Comparison of ENCODE assay signal across 9 cellular contexts in the genomic region with DNA sequence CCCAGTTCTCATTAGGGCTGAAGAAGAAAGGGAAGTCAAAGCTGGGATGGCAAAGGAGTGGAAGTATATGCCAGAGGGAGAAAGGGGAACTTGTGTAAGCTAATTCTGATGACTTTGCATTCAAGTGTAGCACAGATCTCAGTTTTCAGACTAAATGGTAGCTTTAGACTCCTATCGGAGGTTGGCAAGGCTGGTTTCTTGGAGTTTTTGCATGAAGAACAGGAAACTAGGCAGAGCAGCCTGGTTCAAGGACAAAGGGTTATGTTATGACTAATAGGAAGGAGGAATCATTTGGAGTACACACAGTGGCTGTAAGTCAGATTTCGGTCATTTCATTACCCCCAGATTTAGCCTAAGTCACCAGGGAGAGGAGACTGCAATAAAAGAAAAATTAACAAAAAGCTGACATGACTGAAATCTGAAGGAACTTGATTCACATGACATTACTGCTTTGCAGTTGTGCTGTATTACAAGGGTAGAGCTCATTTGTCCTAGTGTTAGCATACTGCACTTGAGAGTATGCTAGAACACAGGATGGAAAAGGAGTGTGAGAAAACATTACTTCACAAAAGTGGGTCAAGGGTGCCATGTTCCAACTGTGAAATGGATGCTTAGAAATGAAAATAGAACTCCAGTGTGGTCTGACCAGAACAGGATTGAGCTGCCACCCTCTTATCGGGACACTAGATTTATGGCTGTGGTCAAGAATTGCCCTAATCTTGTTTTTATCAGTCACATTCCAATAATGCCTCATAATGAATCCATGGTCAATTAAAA. TPM values are rescaled to one million over a fixed set of nuclear protein-coding genes. Genes with fewer than 3 reads are reported as not detected.
A peak's percentile ranks its signal among the peaks of the same experiment; 100 is the strongest.
DNase-seq lines count a peak whose midpoint lies in the region; ATAC-seq, FAIRE-seq and TF ChIP-seq lines count a peak whose summit lies in the region.
"Had no signal": no experiment of that assay in that cellular context is flagged by ENCODE, and none has a peak within 500 bp of the region (broad histone marks: within the 10 kb centered on the region; RNA-seq: fewer than 3 reads in every experiment).

No MANE protein-coding gene starts in this region.

- H4K20me1 ChIP-seq in hepatocyte (ENCODE audit: insufficient read depth, poor library complexity, severe bottlenecking) = no peaks in the 10 kb centered on the region

- H3K9me2 ChIP-seq in hepatocyte (replicated peaks; ENCODE audit: insufficient read depth) = no peaks in the 10 kb centered on the region

- DNase-seq in HTR-8/SVneo (ENCODE audit: insufficient read length, low spot score) = no peak
- no peak for DNase-seq in ascending aorta (ENCODE audit: low spot score in 2 of 2)
- DNase-seq in hepatocyte (ENCODE audit: low spot score) = no peak
- DNase-seq in NCI-H748 (lab: John Stamatoyannopoulos, UW; ENCODE audit: unreplicated experiment) = no peak
- DNase-seq in RWPE1 (ENCODE audit: low spot score) = no peak
- DNase-seq in activated CD4-positive, alpha-beta T cell treated with anti-CD3 and anti-CD28 coated beads for 36 hours = no peak
- DNase-seq in DMS 273 treated with DMSO at 0.1 percent for 48 hours (lab: John Stamatoyannopoulos, UW) = no peak
- DNase-seq: mucosa of descending colon had no signal

- no peak for ATAC-seq in activated CD4-positive, alpha-beta T cell treated with anti-CD3 and anti-CD28 coated beads for 36 hours
- ATAC-seq: mucosa of descending colon had no signal

- H3K4me3 Mint-ChIP-seq in activated CD4-positive, alpha-beta T cell treated with anti-CD3 and anti-CD28 coated beads for 36 hours = no peak overlapping the region

- intact Hi-C loops in ascending aorta (cut with DNase I) = loop anchor here (5.0 kb wide), 1 partner anchor 39 kb away; no protein-coding TSS in a partner anchor
- intact Hi-C loops in activated CD4-positive, alpha-beta T cell treated with anti-CD3 and anti-CD28 coated beads for 36 hours (cut with DNase I, micrococcal nuclease) = loop anchor here in 1 of 2 experiments (10.0 kb wide), 1 partner anchor 794 kb away; no protein-coding TSS in a partner anchor

- H3K36me3 ChIP-seq in ascending aorta (no peaks in the 10 kb centered on the region), hepatocyte (replicated peaks; ENCODE audit: insufficient read depth, low read depth) (no peaks in the 10 kb centered on the region), subcutaneous abdominal adipose tissue (ENCODE audit: control insufficient read depth in 5 of 5, insufficient read depth in 5 of 5, low read length in 5 of 5) (no peaks in the 10 kb centered on the region)

- H2AFZ ChIP-seq in hepatocyte = no peak overlapping the region

- H3K4me1 ChIP-seq in ascending aorta = peaks cover 8 to 38% of the 10 kb centered on the region in 2 donors
- peaks cover 50% of the 10 kb centered on the region for H3K4me1 ChIP-seq in hepatocyte (ENCODE audit: insufficient read depth)
- peaks cover 12 to 62% (median 51%) of the 10 kb centered on the region in 5 donors for H3K4me1 ChIP-seq in subcutaneous abdominal adipose tissue (ENCODE audit: control insufficient read depth in 5 of 5, insufficient read depth in 5 of 5, low read length in 5 of 5)

- H3K79me2 ChIP-seq in hepatocyte = no peaks in the 10 kb centered on the region

- H3K27me3 Mint-ChIP-seq in activated CD4-positive, alpha-beta T cell treated with anti-CD3 and anti-CD28 coated beads for 36 hours = peaks cover 4% of the 10 kb centered on the region

- no peaks in the 10 kb centered on the region for H3K9me3 Mint-ChIP-seq in activated CD4-positive, alpha-beta T cell treated with anti-CD3 and anti-CD28 coated beads for 36 hours (ENCODE audit: low read depth)

- CTCF ChIA-PET in RWPE1 (lab: Yijun Ruan, JAX) = interaction anchor here (1.1 kb wide), 1 partner anchor 356 kb away, joined by 4 read pairs; no protein-coding TSS in a partner anchor
- CTCF ChIA-PET in activated CD4-positive, alpha-beta T cell treated with anti-CD3 and anti-CD28 coated beads for 36 hours (lab: Charles Lee) = interaction anchor here (0.6 to 1.7 kb wide), 4 partner anchors 12 to 147 kb away, joined by 3 to 4 read pairs (median 3); no protein-coding TSS in a partner anchor

- WGBS in hepatocyte (ENCODE audit: low lambda C conversion rate, missing lambda C conversion rate) = 56% methylated on average over 3 of the region's 3 CpGs

- peak overlapping the region; percentile 23 to 81 for H3K27ac ChIP-seq in ascending aorta
- H3K27ac ChIP-seq in hepatocyte = peak overlapping the region; percentile 81
- H3K27ac ChIP-seq in subcutaneous abdominal adipose tissue (ENCODE audit: low read depth, low read length) = peak overlapping the region; percentile 83
- H3K27ac ChIP-seq in RWPE1 = no peak overlapping the region

- H3K27ac Mint-ChIP-seq in activated CD4-positive, alpha-beta T cell treated with anti-CD3 and anti-CD28 coated beads for 36 hours = no peak overlapping the region

- POLR2A ChIA-PET in RWPE1 (lab: Yijun Ruan, JAX; ENCODE audit: low non-redundant PET) = no interaction called here
- POLR2A ChIA-PET in activated CD4-positive, alpha-beta T cell treated with anti-CD3 and anti-CD28 coated beads for 36 hours (lab: Charles Lee) = no interaction called here

- peak overlapping the region; percentile 51 for H3K4me2 ChIP-seq in hepatocyte

- peaks cover 1% of the 10 kb centered on the region for H3K4me1 Mint-ChIP-seq in activated CD4-positive, alpha-beta T cell treated with anti-CD3 and anti-CD28 coated beads for 36 hours

- FAIRE-seq in HTR-8/SVneo (lab: Jason Lieb, UNC) = peak; percentile 48

- TF ChIP-seq CTCF in ascending aorta (IDR thresholded peaks at IDR 0.05) (no peak), hepatocyte (IDR thresholded peaks at IDR 0.05; ENCODE audit: poor library complexity) (no peak), RWPE1 (conservative IDR thresholded peaks at IDR 0.05; ENCODE audit: low read depth) (no peak)

- H3K9me3 ChIP-seq in ascending aorta (no peaks in the 10 kb centered on the region), hepatocyte (ENCODE audit: low read depth) (no peaks in the 10 kb centered on the region), subcutaneous abdominal adipose tissue (ENCODE audit: control insufficient read depth in 5 of 5, low read length in 5 of 5) (peaks cover 0 to 8% (median 0%) of the 10 kb centered on the region in 5 donors)
- H3K9me3 ChIP-seq: mucosa of descending colon had no signal

- H3K27me3 ChIP-seq in ascending aorta (no peaks in the 10 kb centered on the region), hepatocyte (no peaks in the 10 kb centered on the region), subcutaneous abdominal adipose tissue (ENCODE audit: control insufficient read depth in 5 of 5, insufficient read depth in 4 of 5, low read length in 5 of 5) (no peaks in the 10 kb centered on the region)

- H3K9ac ChIP-seq in subcutaneous abdominal adipose tissue (ENCODE audit: low read length in 5 of 5) = peak overlapping the region in 2 of 5 donors; percentile 12 to 44

- H3K4me3 ChIP-seq in ascending aorta (no peak overlapping the region), hepatocyte (no peak overlapping the region), subcutaneous abdominal adipose tissue (ENCODE audit: low read depth in 1 of 5, low read length in 5 of 5) (no peak overlapping the region)
- H3K4me3 ChIP-seq: mucosa of descending colon had no signal

- peaks cover 1% of the 10 kb centered on the region for H3K36me3 Mint-ChIP-seq in activated CD4-positive, alpha-beta T cell treated with anti-CD3 and anti-CD28 coated beads for 36 hours (ENCODE audit: low read depth)

RNA-seq across cellular contexts. Expression of a gene that starts 23.6 kb away (rescaled TPM):
- 56.8 TPM for total RNA-seq in ascending aorta
- 74.1 and 87.8 TPM in 2 replicates for total RNA-seq in hepatocyte
- polyA plus RNA-seq in hepatocyte = 84.6 and 90.3 TPM in 2 replicates
- 10 to 100 TPM; 11.7 to 14.4 TPM for total RNA-seq in activated CD4-positive, alpha-beta T cell treated with anti-CD3 and anti-CD28 coated beads for 36 hours

RNA-seq across cellular contexts. Expression of a gene that starts 34.5 kb away (rescaled TPM):
- 34.5 TPM for total RNA-seq in ascending aorta
- total RNA-seq in hepatocyte = 74.4 and 83.2 TPM in 2 replicates
- polyA plus RNA-seq in hepatocyte = 25.7 and 32.7 TPM in 2 replicates
- total RNA-seq in activated CD4-positive, alpha-beta T cell treated with anti-CD3 and anti-CD28 coated beads for 36 hours = 1 to 10 TPM; 7.1 to 8.1 TPM
